Comparison of ENCODE assay signal across 8 cellular contexts in genomic region chr18:61892683-61893303, GRCh38. TPM values are rescaled to one million over a fixed set of nuclear protein-coding genes. Genes with fewer than 3 reads are reported as not detected.
A peak's percentile ranks its signal among the peaks of the same experiment; 100 is the strongest.
DNase-seq lines count a peak whose midpoint lies in the region; ATAC-seq and TF ChIP-seq lines count a peak whose summit lies in the region.

A gene with protein sequence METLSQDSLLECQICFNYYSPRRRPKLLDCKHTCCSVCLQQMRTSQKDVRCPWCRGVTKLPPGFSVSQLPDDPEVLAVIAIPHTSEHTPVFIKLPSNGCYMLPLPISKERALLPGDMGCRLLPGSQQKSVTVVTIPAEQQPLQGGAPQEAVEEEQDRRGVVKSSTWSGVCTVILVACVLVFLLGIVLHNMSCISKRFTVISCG (minus strand): TSS chr18:61893007. CDS start chr18:61816463, 76,544 bp downstream.

- H3K27me3 Mint-ChIP-seq in activated CD4-positive, alpha-beta memory T cell treated with anti-CD3 and anti-CD28 coated beads, Interleukin-2, amount 10 ng/mL, durations not matched to agents 7 days and 5 days, result peaks cover 55% of the 10 kb centered on the region
- peaks cover 48% of the 10 kb centered on the region for H3K27me3 Mint-ChIP-seq in stimulated activated naive CD8-positive, alpha-beta T cell treated with anti-CD3 and anti-CD28 coated beads, Interleukin-15, amount 100 ng/mL, for 72 hours

- H3K4me3 Mint-ChIP-seq in activated CD4-positive, alpha-beta memory T cell treated with anti-CD3 and anti-CD28 coated beads, Interleukin-2, amount 10 ng/mL, durations not matched to agents 7 days and 5 days, result peak within 1 kb of the TSS; percentile 70
- peak within 1 kb of the TSS; percentile 82 to 93 for H3K4me3 Mint-ChIP-seq in stimulated activated naive CD8-positive, alpha-beta T cell treated with anti-CD3 and anti-CD28 coated beads, Interleukin-15, amount 100 ng/mL, for 72 hours

- no peak within 1 kb of the TSS for H4K8ac ChIP-seq in mesendoderm (ENCODE audit: low read depth, low read length)

- H3K79me2 ChIP-seq in KMS-11 (ENCODE audit: insufficient read depth, low read depth) (no peaks in the 10 kb centered on the region), mesendoderm (ENCODE audit: control insufficient read depth, insufficient read depth, low read length) (no peaks in the 10 kb centered on the region)

- H4K20me1 ChIP-seq in KMS-11 (ENCODE audit: insufficient read depth), result no peaks in the 10 kb centered on the region

- H3K27me3 ChIP-seq in KMS-11 (ENCODE audit: insufficient read depth, low read depth), result no peaks in the 10 kb centered on the region
- H3K27me3 ChIP-seq in endocrine pancreas (ENCODE audit: control insufficient read depth, insufficient read depth, low read length), result no peaks in the 10 kb centered on the region
- H3K27me3 ChIP-seq in mesendoderm (ENCODE audit: insufficient read depth, low read length, poor library complexity), result no peaks in the 10 kb centered on the region

- no peak within 1 kb of the TSS for H3K27ac ChIP-seq in KMS-11
- peak within 1 kb of the TSS; percentile 43 for H3K27ac ChIP-seq in mesendoderm (ENCODE audit: low read depth, low read length)

- H2BK5ac ChIP-seq in mesendoderm (ENCODE audit: low read length), result no peak within 1 kb of the TSS

- H3K9me3 ChIP-seq in endocrine pancreas (ENCODE audit: control insufficient read depth, low read length), result no peaks in the 10 kb centered on the region

- H3K36me3 Mint-ChIP-seq in activated CD4-positive, alpha-beta memory T cell treated with anti-CD3 and anti-CD28 coated beads, Interleukin-2, amount 10 ng/mL, durations not matched to agents 7 days and 5 days (ENCODE audit: low read depth), result no peaks in the 10 kb centered on the region

- H3K23ac ChIP-seq in mesendoderm (ENCODE audit: low read length), result no peak within 1 kb of the TSS

- DNase-seq in Ammon's horn (ENCODE audit: low spot score) (peak; percentile 40), mesendoderm (peak; percentile 85), NCI-H526 treated with DMSO at 0.1 percent for 48 hours (lab: John Stamatoyannopoulos, UW) (no peak), DMS153 treated with DMSO at 0.1 percent for 48 hours (lab: John Stamatoyannopoulos, UW; ENCODE audit: unreplicated experiment) (no peak)
- DNase-seq in activated CD4-positive, alpha-beta memory T cell treated with anti-CD3 and anti-CD28 coated beads, Interleukin-2, amount 10 ng/mL, durations not matched to agents 7 days and 5 days, result no peak
- peak; percentile 8 to 17 for DNase-seq in stimulated activated naive CD8-positive, alpha-beta T cell treated with anti-CD3 and anti-CD28 coated beads, Interleukin-15, amount 100 ng/mL, for 72 hours

- H2BK15ac ChIP-seq in mesendoderm (replicated peaks; ENCODE audit: low read depth), result peak within 1 kb of the TSS; percentile 42

- TF ChIP-seq CTCF in KMS-11 (conservative IDR thresholded peaks at IDR 0.05; ENCODE audit: low read depth, low read length), result no peak

- H3K4me1 Mint-ChIP-seq in activated CD4-positive, alpha-beta memory T cell treated with anti-CD3 and anti-CD28 coated beads, Interleukin-2, amount 10 ng/mL, durations not matched to agents 7 days and 5 days, result peaks cover 15% of the 10 kb centered on the region
- H3K4me1 Mint-ChIP-seq in stimulated activated naive CD8-positive, alpha-beta T cell treated with anti-CD3 and anti-CD28 coated beads, Interleukin-15, amount 100 ng/mL, for 72 hours, result peaks cover 28% of the 10 kb centered on the region

- H4K5ac ChIP-seq in mesendoderm (ENCODE audit: low read length), result no peak within 1 kb of the TSS

- peak; percentile 22 for ATAC-seq in stimulated activated naive CD8-positive, alpha-beta T cell treated with anti-CD3 and anti-CD28 coated beads, Interleukin-15, amount 100 ng/mL, for 72 hours

- H3K27ac Mint-ChIP-seq in activated CD4-positive, alpha-beta memory T cell treated with anti-CD3 and anti-CD28 coated beads, Interleukin-2, amount 10 ng/mL, durations not matched to agents 7 days and 5 days, result no peak within 1 kb of the TSS
- peak within 1 kb of the TSS in 1 of 2 donors; percentile 87 for H3K27ac Mint-ChIP-seq in stimulated activated naive CD8-positive, alpha-beta T cell treated with anti-CD3 and anti-CD28 coated beads, Interleukin-15, amount 100 ng/mL, for 72 hours

- peak within 1 kb of the TSS; percentile 86 for H3K56ac ChIP-seq in mesendoderm (ENCODE audit: low read length)

- H3K4me3 ChIP-seq in KMS-11 (IDR thresholded peaks at IDR 0.05; ENCODE audit: insufficient read depth, low read depth, low read length), result no peak within 1 kb of the TSS
- H3K4me3 ChIP-seq in endocrine pancreas (ENCODE audit: control insufficient read depth, insufficient read depth, low read length), result peak within 1 kb of the TSS; percentile 81
- peak within 1 kb of the TSS; percentile 46 for H3K4me3 ChIP-seq in mesendoderm (ENCODE audit: low read length)

- no peaks in the 10 kb centered on the region for H3K79me1 ChIP-seq in mesendoderm (ENCODE audit: low read length)

- peak within 1 kb of the TSS; percentile 76 for H3K4ac ChIP-seq in mesendoderm (ENCODE audit: low read depth, low read length)

- peak within 1 kb of the TSS; percentile 97 for H3K18ac ChIP-seq in mesendoderm (ENCODE audit: low read length)

- H3K9me3 Mint-ChIP-seq in activated CD4-positive, alpha-beta memory T cell treated with anti-CD3 and anti-CD28 coated beads, Interleukin-2, amount 10 ng/mL, durations not matched to agents 7 days and 5 days, result no peaks in the 10 kb centered on the region
- H3K9me3 Mint-ChIP-seq in stimulated activated naive CD8-positive, alpha-beta T cell treated with anti-CD3 and anti-CD28 coated beads, Interleukin-15, amount 100 ng/mL, for 72 hours, result no peaks in the 10 kb centered on the region

- no CpG with 5 or more reads among the region's 28 CpGs for WGBS in mesendoderm (ENCODE audit: extremely low coverage, insufficient coverage, low lambda C conversion rate)

- H2AFZ ChIP-seq in KMS-11 (ENCODE audit: low read depth), result peak within 1 kb of the TSS; percentile 94

- CTCF ChIA-PET in activated CD4-positive, alpha-beta memory T cell treated with anti-CD3 and anti-CD28 coated beads, Interleukin-2, amount 10 ng/mL, durations not matched to agents 7 days and 5 days (lab: Charles Lee), result no interaction called here

- POLR2A ChIA-PET in activated CD4-positive, alpha-beta memory T cell treated with anti-CD3 and anti-CD28 coated beads, Interleukin-2, amount 10 ng/mL, durations not matched to agents 7 days and 5 days (lab: Charles Lee), result no interaction called here

- peak within 1 kb of the TSS; percentile 42; the same call in 1 of the 2 replicates for H3K9ac ChIP-seq in KMS-11
- peak within 1 kb of the TSS; percentile 89 for H3K9ac ChIP-seq in endocrine pancreas (ENCODE audit: control insufficient read depth, insufficient read depth, low read length)
- peak within 1 kb of the TSS; percentile 68 for H3K9ac ChIP-seq in mesendoderm (ENCODE audit: low read length)

- H2BK120ac ChIP-seq in mesendoderm (ENCODE audit: low read depth, low read length), result peak within 1 kb of the TSS; percentile 48

- H3K4me2 ChIP-seq in KMS-11 (peak within 1 kb of the TSS; percentile 83), mesendoderm (ENCODE audit: low read length) (peak within 1 kb of the TSS; percentile 86)

- peaks cover 4% of the 10 kb centered on the region for H3K4me1 ChIP-seq in KMS-11 (ENCODE audit: low read depth, poor library complexity, severe bottlenecking)
- H3K4me1 ChIP-seq in endocrine pancreas (ENCODE audit: control insufficient read depth, insufficient read depth, low read length), result peaks cover 5% of the 10 kb centered on the region
- H3K4me1 ChIP-seq in mesendoderm (ENCODE audit: control insufficient read depth, low read depth, low read length), result peaks cover 6% of the 10 kb centered on the region

- no peaks in the 10 kb centered on the region for H3K36me3 ChIP-seq in KMS-11 (ENCODE audit: insufficient read depth)
- H3K36me3 ChIP-seq in endocrine pancreas (ENCODE audit: control insufficient read depth, insufficient read depth, low read length), result no peaks in the 10 kb centered on the region
- no peaks in the 10 kb centered on the region for H3K36me3 ChIP-seq in mesendoderm (ENCODE audit: control insufficient read depth, insufficient read depth, low read length)

- H2AK5ac ChIP-seq in mesendoderm (ENCODE audit: low read length), result no peak within 1 kb of the TSS

RNA-seq across cellular contexts. Expression of the gene that starts here (rescaled TPM):
- total RNA-seq in activated CD4-positive, alpha-beta memory T cell treated with anti-CD3 and anti-CD28 coated beads, Interleukin-2, amount 10 ng/mL, durations not matched to agents 7 days and 5 days, result under 1 TPM in 1 of 2 experiments, not detected in 1; 0.03 TPM
- polyA plus RNA-seq in mesendoderm (2013, experiment 1 of 2), result 1.2 TPM
- polyA plus RNA-seq in mesendoderm (2013, experiment 2 of 2), result 0.83 TPM

Comparison
In these comparisons a context has a peak if more than half of its experiments do, and no peak if none do; other contexts are left out.
1. DNase-seq: peak in Ammon's horn (single experiment), mesendoderm (single experiment) and stimulated activated naive CD8-positive, alpha-beta T cell treated with anti-CD3 and anti-CD28 coated beads, Interleukin-15, amount 100 ng/mL, for 72 hours (2 of 2); none in activated CD4-positive, alpha-beta memory T cell treated with anti-CD3 and anti-CD28 coated beads, Interleukin-2, amount 10 ng/mL, durations not matched to agents 7 days and 5 days (single experiment), NCI-H526 treated with DMSO at 0.1 percent for 48 hours (single experiment) and DMS153 treated with DMSO at 0.1 percent for 48 hours (single experiment).
2. Peak in every context shown above with its lines, with median percentiles within 50 percentile points of each other: H3K9ac ChIP-seq.